8 cellular contexts compared by ENCODE assay signal in genomic region chr5:42951169-42951846, GRCh38.
DNase-seq lines count a peak whose midpoint lies in the region; ATAC-seq and TF ChIP-seq lines count a peak whose summit lies in the region.

No MANE protein-coding gene starts in this region.

- peaks cover 0 to 35% (median 7%) of the 10 kb centered on the region in 11 donors for H3K9me3 Mint-ChIP-seq in naive thymus-derived CD4-positive, alpha-beta T cell

- peaks cover 13 to 51% (median 23%) of the 10 kb centered on the region in 7 donors for H3K4me1 Mint-ChIP-seq in naive thymus-derived CD4-positive, alpha-beta T cell

- peaks cover 24% of the 10 kb centered on the region for H3K27me3 ChIP-seq in colonic mucosa
- no peaks in the 10 kb centered on the region for H3K27me3 ChIP-seq in naive thymus-derived CD4-positive, alpha-beta T cell (ENCODE audit: control insufficient read depth in 2 of 2, insufficient read depth in 2 of 2, low read length in 2 of 2)

- H3K27ac Mint-ChIP-seq in naive thymus-derived CD4-positive, alpha-beta T cell = peak overlapping the region; percentile 97 to 100 (median 99)

- peaks cover 0 to 8% (median 0%) of the 10 kb centered on the region in 5 donors for H3K27me3 Mint-ChIP-seq in naive thymus-derived CD4-positive, alpha-beta T cell

- H3K4me1 ChIP-seq in colonic mucosa = peaks cover 10% of the 10 kb centered on the region
- peaks cover 5 to 22% of the 10 kb centered on the region in 2 donors for H3K4me1 ChIP-seq in naive thymus-derived CD4-positive, alpha-beta T cell (ENCODE audit: control insufficient read depth in 2 of 2, insufficient read depth in 2 of 2, low read length in 2 of 2)

- TF ChIP-seq CTCF in NB4 (IDR thresholded peaks at IDR 0.05; ENCODE audit: low read depth, low read length) (no peak), colonic mucosa (IDR thresholded peaks at IDR 0.05) (no peak)

- POLR2A ChIA-PET in naive thymus-derived CD4-positive, alpha-beta T cell (lab: Charles Lee) = interaction anchor here (1.0 to 9.8 kb wide), 19 partner anchors 13 to 567 kb away, joined by 3 to 515 read pairs (median 13); partner anchors contain the start of genes ANXA2R, HMGCS1, TMEM267 and ZNF131

- no peak overlapping the region for H3K4me3 ChIP-seq in NB4 (ENCODE audit: low read depth, low read length)
- H3K4me3 ChIP-seq in colonic mucosa = peak overlapping the region; percentile 47
- H3K4me3 ChIP-seq in naive thymus-derived CD4-positive, alpha-beta T cell (ENCODE audit: low read length) = peak overlapping the region; percentile 80

- intact Hi-C loops in colonic mucosa (cut with DNase I) = no loop called here
- intact Hi-C loops in naive thymus-derived CD4-positive, alpha-beta T cell (cut with micrococcal nuclease) = loop anchor here (1.0 to 5.0 kb wide), 11 partner anchors 41 to 1049 kb away; partner anchors contain the start of genes ANXA2R (in 1 of the 2), HMGCS1 (in 1 of the 2), NIM1K (in 1 of the 2) and RIMOC1 (in 1 of the 2)

- no peaks in the 10 kb centered on the region for H3K36me3 ChIP-seq in colonic mucosa
- no peaks in the 10 kb centered on the region for H3K36me3 ChIP-seq in naive thymus-derived CD4-positive, alpha-beta T cell (ENCODE audit: control insufficient read depth in 2 of 3, insufficient read depth in 3 of 3, low read length in 3 of 3)

- TF ChIP-seq POLR2A in NB4 (IDR thresholded peaks at IDR 0.05; ENCODE audit: extremely low read depth, insufficient read length) = no peak

- H3K4me3 Mint-ChIP-seq in naive thymus-derived CD4-positive, alpha-beta T cell = peak overlapping the region; percentile 87 to 99 (median 97)

- DNase-seq in DMS153 treated with DMSO at 0.1 percent for 48 hours (lab: John Stamatoyannopoulos, UW; ENCODE audit: unreplicated experiment) (peak; percentile 83), NB4 (ENCODE audit: low read depth) (peak; percentile 14), colonic mucosa (peak; percentile 45), substantia nigra (lab: John Stamatoyannopoulos, UW) (peak in 6 of 49 donors; percentile 10 to 35 (median 20)), SKM-1 treated with dmso at 0.1 percent for 144 hours (lab: John Stamatoyannopoulos, UW; ENCODE audit: unreplicated experiment) (no peak)
- DNase-seq in activated CD4-positive, alpha-beta T cell treated with anti-CD3 and anti-CD28 coated beads for 4 hours = peak; percentile 61 to 65
- peak in 8 of 9 donors; percentile 74 to 89 (median 86) for DNase-seq in naive thymus-derived CD4-positive, alpha-beta T cell

- ATAC-seq in GM21576 (IDR thresholded peaks at IDR 0.05; ENCODE audit: unreplicated experiment) = peak; percentile 23
- ATAC-seq in naive thymus-derived CD4-positive, alpha-beta T cell = peak; percentile 74

- CTCF ChIA-PET in naive thymus-derived CD4-positive, alpha-beta T cell (lab: Charles Lee) = interaction anchor here (0.6 to 3.5 kb wide), 11 partner anchors 13 to 155 kb away, joined by 3 to 20 read pairs (median 5); no protein-coding TSS in a partner anchor

- H3K9ac ChIP-seq in colonic mucosa (ENCODE audit: low read depth in 2 of 2, low read length in 2 of 2) = peak overlapping the region; percentile 72 to 86

- H3K27ac ChIP-seq in colonic mucosa = peak overlapping the region; percentile 82
- H3K27ac ChIP-seq in naive thymus-derived CD4-positive, alpha-beta T cell (ENCODE audit: low read depth, low read length) = peak overlapping the region; percentile 98
- H3K27ac ChIP-seq in substantia nigra (ENCODE audit: low read depth, low read length, poor library complexity, severe bottlenecking) = peak overlapping the region; percentile 47

- H3K36me3 Mint-ChIP-seq in naive thymus-derived CD4-positive, alpha-beta T cell = peaks cover 3 to 21% (median 10%) of the 10 kb centered on the region in 5 donors

- no peaks in the 10 kb centered on the region for H3K9me3 ChIP-seq in colonic mucosa
- peaks cover 0 to 16% (median 4%) of the 10 kb centered on the region in 3 experiments for H3K9me3 ChIP-seq in naive thymus-derived CD4-positive, alpha-beta T cell (ENCODE audit: control insufficient read depth in 2 of 3, low read length in 3 of 3)

Comparison
In these comparisons a context has a peak if more than half of its experiments do, and no peak if none do; other contexts are left out.
1. H3K27ac ChIP-seq: peak in every context shown above with its lines; median percentile 98 in naive thymus-derived CD4-positive, alpha-beta T cell; 82 in colonic mucosa; 47 in substantia nigra.